Comparison of ENCODE assay signal across 8 cellular contexts in the genomic region with DNA sequence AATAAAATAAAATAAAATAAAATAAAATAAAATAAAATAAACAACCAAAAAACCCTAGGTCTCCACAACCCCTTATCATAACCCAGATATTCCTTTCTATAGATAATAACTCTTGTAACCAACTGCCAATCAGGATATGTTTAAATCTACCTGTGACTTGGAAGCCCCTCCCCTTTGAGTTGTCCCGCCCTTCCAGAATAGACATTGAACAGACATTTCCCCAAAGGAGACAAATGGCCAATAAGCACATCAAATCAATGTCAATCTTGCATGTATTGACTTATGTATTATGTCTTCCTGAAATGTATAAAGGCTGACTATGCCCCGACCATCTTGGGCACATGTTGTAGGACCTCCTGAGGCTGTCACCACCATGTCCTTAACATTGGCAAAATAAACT. TPM values are rescaled to one million over a fixed set of nuclear protein-coding genes. Genes with fewer than 3 reads are reported as not detected.
DNase-seq lines count a peak whose midpoint lies in the region; ATAC-seq and TF ChIP-seq lines count a peak whose summit lies in the region.

No MANE protein-coding gene starts in this region.

- H3K36me3 ChIP-seq in OCI-LY7 (ENCODE audit: insufficient read depth, low read length) (peaks cover 22% of the 10 kb centered on the region; the same call in 1 of the 2 replicates), psoas muscle (ENCODE audit: insufficient read depth in 1 of 2, low read depth in 1 of 2) (peaks cover 0 to 26% of the 10 kb centered on the region in 2 donors)

- H3K27ac ChIP-seq in OCI-LY7 (ENCODE audit: low read depth, low read length, poor library complexity, severe bottlenecking) (peak overlapping the region; percentile 70), psoas muscle (peak overlapping the region; percentile 94)

- H3K9me2 ChIP-seq in OCI-LY7 (ENCODE audit: insufficient read depth, low read length), result no peaks in the 10 kb centered on the region

- peak overlapping the region; percentile 88 for H2AFZ ChIP-seq in OCI-LY7 (ENCODE audit: low read length)

- POLR2A ChIA-PET in OCI-LY7 (lab: Charles Lee), result interaction anchor here (1.4 to 2.3 kb wide), 3 partner anchors 12 to 271 kb away, joined by 4 to 19 read pairs (median 13); no protein-coding TSS in a partner anchor
- POLR2A ChIA-PET in GM10248 (lab: Yijun Ruan, JAX), result interaction anchor here (1.7 kb wide), 1 partner anchor 12 kb away, joined by 7 read pairs; no protein-coding TSS in a partner anchor

- H3K27me3 ChIP-seq in psoas muscle (ENCODE audit: insufficient read depth in 3 of 3, low read length in 2 of 3), result no peaks in the 10 kb centered on the region

- H3K9me3 ChIP-seq in OCI-LY7 (ENCODE audit: low read length) (no peaks in the 10 kb centered on the region), psoas muscle (no peaks in the 10 kb centered on the region)

- intact Hi-C loops in OCI-LY7 (cut with micrococcal nuclease; ENCODE audit: unreplicated experiment) (loop anchor here (5.0 to 10.0 kb wide), 3 partner anchors 86 to 268 kb away; a partner anchor contains a TSS), psoas muscle (cut with DNase I) (no loop called here)

- WGBS in psoas muscle, 3 donors, result 51 to 54% (median 52%) methylated on average over 2 of the region's 2 CpGs

- no peaks in the 10 kb centered on the region for H4K20me1 ChIP-seq in OCI-LY7 (ENCODE audit: insufficient read depth, low read length)

- no peak for TF ChIP-seq CTCF in OCI-LY7 (conservative IDR thresholded peaks at IDR 0.05; ENCODE audit: low read length)
- TF ChIP-seq CTCF in epithelial cell of proximal tubule (conservative IDR thresholded peaks at IDR 0.05; ENCODE audit: low read depth, low read length), result no peak
- no peak for TF ChIP-seq CTCF in psoas muscle (IDR thresholded peaks at IDR 0.05)
- no peak for TF ChIP-seq CTCF in GM10248 (IDR thresholded peaks at IDR 0.05; ENCODE audit: control extremely low read depth, extremely low read depth, low read depth, missing control alignments)

- H3K4me3 ChIP-seq in OCI-LY7 (ENCODE audit: low read depth, low read length, poor library complexity, severe bottlenecking), result peak overlapping the region; percentile 84
- H3K4me3 ChIP-seq in epithelial cell of proximal tubule (ENCODE audit: low read depth, low read length), result peak overlapping the region; percentile 86
- H3K4me3 ChIP-seq in psoas muscle, result peak overlapping the region; percentile 74

- BruUV-seq in OCI-LY7 (replicated peaks; lab: Mats Ljungman, UMichigan), result no TSS peak

- CTCF ChIA-PET in OCI-LY7 (lab: Charles Lee; ENCODE audit: unreplicated experiment), result no interaction called here
- CTCF ChIA-PET in GM10248 (lab: Yijun Ruan, JAX), result interaction anchor here (1.5 to 8.7 kb wide), 3 partner anchors 12 to 368 kb away, joined by 4 to 121 read pairs (median 4); a partner anchor contains a TSS

- peak overlapping the region; percentile 94 for H3K4me2 ChIP-seq in OCI-LY7 (ENCODE audit: low read length)

- DNase-seq in NCI-H345 (lab: John Stamatoyannopoulos, UW) (peak; percentile 10), NCI-H345 treated with DMSO at 0.1 percent for 48 hours (lab: John Stamatoyannopoulos, UW; ENCODE audit: unreplicated experiment) (no peak), OCI-LY7 (ENCODE audit: low spot score) (no peak), epithelial cell of proximal tubule (ENCODE audit: low read depth) (no peak), psoas muscle (no peak), NOMO-1 treated with dmso at 0.1 percent for 144 hours (lab: John Stamatoyannopoulos, UW; ENCODE audit: unreplicated experiment) (no peak), GM10248 (ENCODE audit: extremely low spot score) (no peak), COR-L47 (lab: John Stamatoyannopoulos, UW) (no peak)

- peaks cover 26% of the 10 kb centered on the region for H3K4me1 ChIP-seq in OCI-LY7 (ENCODE audit: insufficient read depth, low read length, poor library complexity, severe bottlenecking)
- peaks cover 16% of the 10 kb centered on the region for H3K4me1 ChIP-seq in psoas muscle

- peaks cover 7% of the 10 kb centered on the region; the same call in 1 of the 2 replicates for H3K79me2 ChIP-seq in OCI-LY7 (ENCODE audit: insufficient read depth, low read depth, low read length)

- no peak for ATAC-seq in psoas muscle

RNA-seq across cellular contexts. Expression of a gene that starts 1.5 kb away (rescaled TPM):
- 8.1 and 8.2 TPM in 2 replicates for total RNA-seq in OCI-LY7 (2014; rRNA removed; shearing (Covaris generic))
- total RNA-seq in OCI-LY7 (2022) (16.5 and 19.3 TPM in 2 replicates), epithelial cell of proximal tubule (9.1 and 19.0 TPM in 2 replicates), psoas muscle (1 to 10 TPM; 6.7 to 9.8 (median 7.6) TPM)
- 10 to 100 TPM in 1 of 3 donors, 1 to 10 TPM in 2; 6.1 to 12.6 (median 6.9) TPM for polyA plus RNA-seq in psoas muscle

RNA-seq across cellular contexts. Expression of a gene that starts 10.2 kb away (rescaled TPM):
- not detected in 2 replicates for total RNA-seq in OCI-LY7 (2014; rRNA removed; shearing (Covaris generic))
- total RNA-seq in OCI-LY7 (2022) (0.31 and 0.65 TPM in 2 replicates), epithelial cell of proximal tubule (not detected in 2 replicates), psoas muscle (10 to 100 TPM in 2 of 4 donors, 1 to 10 TPM in 2; 8.7 to 44.5 (median 15.1) TPM)
- polyA plus RNA-seq in psoas muscle, result 1 to 10 TPM; 5.8 to 8.9 (median 6.7) TPM

RNA-seq across cellular contexts. Expression of a gene that starts 14.3 kb away (rescaled TPM):
- total RNA-seq in OCI-LY7 (2014; rRNA removed; shearing (Covaris generic)), result 35.8 and 38.1 TPM in 2 replicates
- total RNA-seq in OCI-LY7 (2022) (21.1 and 24.1 TPM in 2 replicates), epithelial cell of proximal tubule (27.3 and 44.2 TPM in 2 replicates), psoas muscle (1 to 10 TPM; 4.7 to 8.7 (median 6.4) TPM)
- 1 to 10 TPM; 7.0 to 9.2 (median 7.3) TPM for polyA plus RNA-seq in psoas muscle

RNA-seq across cellular contexts. Expression of a gene that starts 34.2 kb away (rescaled TPM):
- total RNA-seq in OCI-LY7 (2014; rRNA removed; shearing (Covaris generic)), result 0.47 and 0.80 TPM in 2 replicates
- total RNA-seq in OCI-LY7 (2022), result 0.17 TPM in 1 of 2 replicates, not detected in the other
- total RNA-seq in epithelial cell of proximal tubule, result 0.06 TPM in 1 of 2 replicates, not detected in the other
- 1 to 10 TPM in 2 of 4 donors, under 1 TPM in 2; 0.49 to 1.3 (median 0.85) TPM for total RNA-seq in psoas muscle
- polyA plus RNA-seq in psoas muscle, result 1 to 10 TPM in 2 of 3 donors, under 1 TPM in 1; 0.25 to 1.5 (median 1.3) TPM
